Comparison of ENCODE assay signal across 8 cellular contexts in the genomic region with DNA sequence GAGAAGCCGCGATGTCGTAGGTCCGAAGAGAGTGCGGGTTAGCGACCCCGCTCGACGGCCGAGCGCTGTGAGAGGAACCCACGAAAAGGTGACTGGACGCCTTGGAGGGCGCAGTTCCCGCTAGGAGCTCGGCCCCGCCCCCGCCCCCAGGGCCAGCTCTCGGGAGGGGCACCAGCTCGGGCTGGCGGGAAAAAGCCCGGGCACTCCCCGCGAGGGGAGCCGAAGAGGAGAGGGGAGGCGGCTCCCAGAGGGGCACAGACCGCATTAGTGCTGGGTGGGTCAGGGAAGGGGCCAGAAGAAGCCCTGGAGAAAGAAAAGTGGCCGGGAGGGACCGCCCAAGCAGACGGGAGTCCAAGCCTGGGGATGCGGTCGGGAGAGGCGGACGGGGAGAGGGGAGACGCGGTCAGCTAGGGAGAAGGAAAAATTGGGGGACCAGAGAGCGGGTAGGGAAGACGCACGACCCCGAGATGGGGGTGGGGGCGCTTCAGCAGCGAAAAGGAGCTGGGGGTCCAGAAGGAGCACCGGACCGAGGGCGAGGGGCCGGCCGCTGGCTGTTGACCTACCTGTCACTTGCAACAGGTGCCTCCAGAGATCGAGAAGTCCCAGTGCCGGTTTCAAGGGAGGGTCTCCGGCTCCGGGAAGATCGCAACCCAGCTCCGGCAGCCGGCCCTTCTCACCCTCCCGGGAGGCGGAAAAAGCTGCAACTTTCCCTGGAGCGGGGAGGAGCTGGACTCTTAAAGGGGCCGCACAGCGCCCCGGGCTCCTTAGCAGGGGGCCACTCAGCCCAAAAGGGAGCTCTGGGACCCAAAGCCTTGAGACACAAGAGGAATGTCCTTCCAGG. TPM values are rescaled to one million over a fixed set of nuclear protein-coding genes. Genes with fewer than 3 reads are reported as not detected.
DNase-seq lines count a peak whose midpoint lies in the region; ATAC-seq and TF ChIP-seq lines count a peak whose summit lies in the region.

A gene (minus strand): TSS at position 681 of the 841 bp plus-strand sequence. CDS start 30,084 bp downstream, outside the sequence.

- H3K27me3 ChIP-seq in Peyer's patch (no peaks in the 10 kb centered on the region), foreskin keratinocyte (peaks cover 9% of the 10 kb centered on the region), neuron (ENCODE audit: insufficient read depth, low read length) (peaks cover 37% of the 10 kb centered on the region)

- TF ChIP-seq CTCF in GM10248 (IDR thresholded peaks at IDR 0.05; ENCODE audit: control extremely low read depth, extremely low read depth, low read depth, missing control alignments) (no peak), Peyer's patch (IDR thresholded peaks at IDR 0.05) (no peak), foreskin keratinocyte (conservative IDR thresholded peaks at IDR 0.05) (no peak)

- no peaks in the 10 kb centered on the region for H3K9me3 ChIP-seq in Peyer's patch
- no peaks in the 10 kb centered on the region for H3K9me3 ChIP-seq in neuron (ENCODE audit: low read length)

- H3K36me3 ChIP-seq in Peyer's patch (no peaks in the 10 kb centered on the region), neuron (ENCODE audit: insufficient read depth, low read length) (no peaks in the 10 kb centered on the region)

- no peaks in the 10 kb centered on the region for H3K4me1 Mint-ChIP-seq in activated T-helper 2 cell treated with anti-CD3 and anti-CD28 coated beads, Interferon-gamma antibody, Interleukin-2, Interleukin-4, amounts not matched to agents 10 μg/mL and 5 μg/mL and 100 μg/mL, durations not matched to agents 14 hours and 24 hours and 36 hours (ENCODE audit: low read depth)

- no peak within 1 kb of the TSS for H3K4me3 Mint-ChIP-seq in activated T-helper 2 cell treated with anti-CD3 and anti-CD28 coated beads, Interferon-gamma antibody, Interleukin-2, Interleukin-4, amounts not matched to agents 10 μg/mL and 5 μg/mL and 100 μg/mL, durations not matched to agents 14 hours and 24 hours and 36 hours (ENCODE audit: low read depth)

- peak in 1 of 2 donors; percentile 6 for TF ChIP-seq POLR2A in Peyer's patch (IDR thresholded peaks at IDR 0.05)

- CTCF ChIA-PET in GM10248 (lab: Yijun Ruan, JAX) = interaction anchor here (1.3 kb wide), 1 partner anchor 46 kb away, joined by 3 read pairs; no protein-coding TSS in a partner anchor

- H3K9me3 Mint-ChIP-seq in activated T-helper 2 cell treated with anti-CD3 and anti-CD28 coated beads, Interferon-gamma antibody, Interleukin-2, Interleukin-4, amounts not matched to agents 10 μg/mL and 5 μg/mL and 100 μg/mL, durations not matched to agents 14 hours and 24 hours and 36 hours = no peaks in the 10 kb centered on the region

- ATAC-seq in foreskin keratinocyte (peak; percentile 61), HG02588 (IDR thresholded peaks at IDR 0.05; ENCODE audit: unreplicated experiment) (no peak)

- H3K27ac ChIP-seq in Peyer's patch = peak within 1 kb of the TSS; percentile 25 to 62 (median 55)
- H3K27ac ChIP-seq in foreskin keratinocyte = no peak within 1 kb of the TSS

- DNase-seq in GM10248 (ENCODE audit: extremely low spot score) (peak; percentile 12), Peyer's patch (peak in 2 of 3 donors; percentile 54 to 60), foreskin keratinocyte (no peak), T-helper 2 cell (no peak)
- no peak for DNase-seq in activated T-helper 2 cell treated with anti-CD3 and anti-CD28 coated beads, Interferon-gamma antibody, Interleukin-2, Interleukin-4, amounts not matched to agents 10 μg/mL and 5 μg/mL and 100 μg/mL, durations not matched to agents 14 hours and 24 hours and 36 hours (ENCODE audit: low spot score)
- DNase-seq in activated CD4-positive, alpha-beta T cell treated with anti-CD3 and anti-CD28 coated beads, Interleukin-2, amount 50 U/mL, for 1 hour = no peak

- no peaks in the 10 kb centered on the region for H3K4me1 ChIP-seq in Peyer's patch
- no peaks in the 10 kb centered on the region for H3K4me1 ChIP-seq in foreskin keratinocyte
- H3K4me1 ChIP-seq in neuron (ENCODE audit: insufficient read depth, low read length) = no peaks in the 10 kb centered on the region

- intact Hi-C loops in activated T-helper 2 cell treated with anti-CD3 and anti-CD28 coated beads, Interferon-gamma antibody, Interleukin-2, Interleukin-4, amounts not matched to agents 10 μg/mL and 5 μg/mL and 100 μg/mL, durations not matched to agents 14 hours and 24 hours and 36 hours (cut with micrococcal nuclease) = no loop called here

- POLR2A ChIA-PET in GM10248 (lab: Yijun Ruan, JAX) = no interaction called here

- H2AFZ ChIP-seq in neuron (ENCODE audit: low read depth, low read length) = no peak within 1 kb of the TSS

- peaks cover 35% of the 10 kb centered on the region for H3K27me3 Mint-ChIP-seq in activated T-helper 2 cell treated with anti-CD3 and anti-CD28 coated beads, Interferon-gamma antibody, Interleukin-2, Interleukin-4, amounts not matched to agents 10 μg/mL and 5 μg/mL and 100 μg/mL, durations not matched to agents 14 hours and 24 hours and 36 hours (ENCODE audit: low read depth)

- H3K27ac Mint-ChIP-seq in activated T-helper 2 cell treated with anti-CD3 and anti-CD28 coated beads, Interferon-gamma antibody, Interleukin-2, Interleukin-4, amounts not matched to agents 10 μg/mL and 5 μg/mL and 100 μg/mL, durations not matched to agents 14 hours and 24 hours and 36 hours = no peak within 1 kb of the TSS

- H3K4me3 ChIP-seq in Peyer's patch (peak within 1 kb of the TSS; percentile 32 to 83 (median 58)), neuron (ENCODE audit: low read length) (peak within 1 kb of the TSS; percentile 22)

- H3K36me3 Mint-ChIP-seq in activated T-helper 2 cell treated with anti-CD3 and anti-CD28 coated beads, Interferon-gamma antibody, Interleukin-2, Interleukin-4, amounts not matched to agents 10 μg/mL and 5 μg/mL and 100 μg/mL, durations not matched to agents 14 hours and 24 hours and 36 hours (ENCODE audit: low read depth) = no peaks in the 10 kb centered on the region

RNA-seq across cellular contexts. Expression of the gene that starts here (rescaled TPM):
- total RNA-seq in Peyer's patch = 100 to 1,000 TPM in 1 of 4 donors, 10 to 100 TPM in 3; 17.7 to 102 (median 31.3) TPM
- total RNA-seq in foreskin keratinocyte = 2.4 and 3.7 TPM in 2 replicates
- 0.88 and 1.1 TPM in 2 replicates for polyA plus RNA-seq in foreskin keratinocyte
- not detected in 2 replicates for total RNA-seq in activated T-helper 2 cell treated with anti-CD3 and anti-CD28 coated beads, Interferon-gamma antibody, Interleukin-2, Interleukin-4, amounts not matched to agents 10 μg/mL and 5 μg/mL and 100 μg/mL, durations not matched to agents 14 hours and 24 hours and 36 hours

Comparison
In these comparisons a context has a peak if more than half of its experiments do, and no peak if none do; other contexts are left out.
1. DNase-seq: peak in GM10248 (single experiment) and Peyer's patch (2 of 3); none in foreskin keratinocyte (0 of 2), activated T-helper 2 cell treated with anti-CD3 and anti-CD28 coated beads, Interferon-gamma antibody, Interleukin-2, Interleukin-4, amounts not matched to agents 10 μg/mL and 5 μg/mL and 100 μg/mL, durations not matched to agents 14 hours and 24 hours and 36 hours (single experiment), activated CD4-positive, alpha-beta T cell treated with anti-CD3 and anti-CD28 coated beads, Interleukin-2, amount 50 U/mL, for 1 hour (single experiment) and T-helper 2 cell (0 of 5).